1 cellular context compared by ENCODE assay signal in genomic region chr16:549544-550263, GRCh38.
A peak's percentile ranks its signal among the peaks of the same experiment; 100 is the strongest.
TF ChIP-seq lines count a peak whose summit lies in the region.

No MANE protein-coding gene starts in this region.

TF ChIP-seq in H1, 55 proteins besides CTCF, POLR2A, EP300 and RAD21:
- peak; percentile 59; the same call in 1 of the 2 replicates for TF ChIP-seq EGR1 (IDR thresholded peaks at IDR 0.05; ENCODE audit: borderline replicate concordance, low read depth, low read length)
- TF ChIP-seq KDM1A (IDR thresholded peaks at IDR 0.05; ENCODE audit: borderline replicate concordance, low read length), result 0 out of 2 replicates have a peak, but pooled peaks have one; percentile 31
- 0 out of 2 replicates have a peak, but pooled peaks have one; percentile 53 for TF ChIP-seq FOSL1 (IDR thresholded peaks at IDR 0.05; ENCODE audit: insufficient read depth, low read depth, low read length)
- no peak for TF ChIP-seq RXRA (IDR thresholded peaks at IDR 0.05; ENCODE audit: insufficient read depth, low read depth, low read length)
- TF ChIP-seq YY1 (IDR thresholded peaks at IDR 0.05; ENCODE audit: low read depth, low read length), result 0 out of 2 replicates have a peak, but pooled peaks have one; percentile 25
- TF ChIP-seq GABPA (IDR thresholded peaks at IDR 0.05; ENCODE audit: borderline replicate concordance, insufficient read depth, low read length), result peak; percentile 87
- no peak for TF ChIP-seq POU5F1 (IDR thresholded peaks at IDR 0.05; ENCODE audit: low read depth, low read length)
TF ChIP-seq in H1: peak in this region for 5.
